Comparison of ENCODE assay signal across 8 cellular contexts in genomic region chrX:34638116-34638515, GRCh38. TPM values are rescaled to one million over a fixed set of nuclear protein-coding genes. Genes with fewer than 3 reads are reported as not detected.
A peak's percentile ranks its signal among the peaks of the same experiment; 100 is the strongest.
DNase-seq lines count a peak whose midpoint lies in the region; ATAC-seq and TF ChIP-seq lines count a peak whose summit lies in the region.

No MANE protein-coding gene starts in this region.

- intact Hi-C loops in OCI-LY7 (cut with micrococcal nuclease; ENCODE audit: unreplicated experiment) = no loop called here

- H3K36me3 ChIP-seq in OCI-LY7 (ENCODE audit: insufficient read depth, low read length) (no peaks in the 10 kb centered on the region), thoracic aorta (no peaks in the 10 kb centered on the region)

- H4K20me1 ChIP-seq in OCI-LY7 (ENCODE audit: insufficient read depth, low read length) = no peaks in the 10 kb centered on the region

- H3K27me3 ChIP-seq in thoracic aorta (replicated peaks; ENCODE audit: insufficient read depth) = no peaks in the 10 kb centered on the region

- H3K9me2 ChIP-seq in OCI-LY7 (ENCODE audit: insufficient read depth, low read length) = no peaks in the 10 kb centered on the region

- H3K4me1 ChIP-seq in OCI-LY7 (ENCODE audit: insufficient read depth, low read length, poor library complexity, severe bottlenecking) (no peaks in the 10 kb centered on the region), thoracic aorta (ENCODE audit: control insufficient read depth in 1 of 2, low read depth in 2 of 2) (peaks cover 0 to 44% of the 10 kb centered on the region in 2 donors)

- DNase-seq in NCI-H2081 (lab: John Stamatoyannopoulos, UW) = peak; percentile 44 to 51
- no peak for DNase-seq in NCI-H2081 treated with DMSO at 0.1 percent for 48 hours (lab: John Stamatoyannopoulos, UW)
- DNase-seq in OCI-LY7 (ENCODE audit: low spot score) = peak; percentile 0
- DNase-seq in fibroblast of mammary gland (ENCODE audit: low read depth) = peak; percentile 64
- no peak for DNase-seq in thoracic aorta (ENCODE audit: low spot score)
- no peak for DNase-seq in activated effector memory CD4-positive, alpha-beta T cell treated with Interleukin-2 at 50 U/mL for 16 hours
- DNase-seq in HuH-7 (ENCODE audit: low spot score) = no peak

- POLR2A ChIA-PET in OCI-LY7 (lab: Charles Lee) = no interaction called here

- H2AFZ ChIP-seq in OCI-LY7 (ENCODE audit: low read length) = no peak overlapping the region

- no peaks in the 10 kb centered on the region for H3K9me3 ChIP-seq in OCI-LY7 (ENCODE audit: low read length)
- no peaks in the 10 kb centered on the region for H3K9me3 ChIP-seq in thoracic aorta

- CTCF ChIA-PET in OCI-LY7 (lab: Charles Lee; ENCODE audit: unreplicated experiment) = no interaction called here

- ATAC-seq in thoracic aorta (ENCODE audit: insufficient number of reproducible peaks, low FRiP score, low read depth) (no peak), GM18868 (IDR thresholded peaks at IDR 0.05; ENCODE audit: unreplicated experiment) (no peak)

- no TSS peak for BruUV-seq in OCI-LY7 (replicated peaks; lab: Mats Ljungman, UMichigan)

- TF ChIP-seq CTCF in OCI-LY7 (conservative IDR thresholded peaks at IDR 0.05; ENCODE audit: low read length) (peak; percentile 66), fibroblast of mammary gland (conservative IDR thresholded peaks at IDR 0.05; ENCODE audit: control insufficient read depth, insufficient read depth, low read depth, low read length) (peak; percentile 46), thoracic aorta (IDR thresholded peaks at IDR 0.05) (peak; percentile 28)

- H3K4me3 ChIP-seq in OCI-LY7 (ENCODE audit: low read depth, low read length, poor library complexity, severe bottlenecking) = no peak overlapping the region
- no peak overlapping the region for H3K4me3 ChIP-seq in fibroblast of mammary gland (ENCODE audit: control insufficient read depth, low read depth, low read length)
- no peak overlapping the region for H3K4me3 ChIP-seq in thoracic aorta

- H3K27ac ChIP-seq in OCI-LY7 (ENCODE audit: low read depth, low read length, poor library complexity, severe bottlenecking) (no peak overlapping the region), thoracic aorta (no peak overlapping the region)

- H3K4me2 ChIP-seq in OCI-LY7 (ENCODE audit: low read length) = no peak overlapping the region

- H3K79me2 ChIP-seq in OCI-LY7 (ENCODE audit: insufficient read depth, low read depth, low read length) = no peaks in the 10 kb centered on the region

RNA-seq across cellular contexts. Expression of gene TMEM47, which starts 19.0 kb away (rescaled TPM):
- not detected in 2 replicates for total RNA-seq in OCI-LY7 (2014; rRNA removed; shearing (Covaris generic))
- not detected in 2 replicates for total RNA-seq in OCI-LY7 (2022)
- total RNA-seq in thoracic aorta = 100 to 1,000 TPM; 189 to 366 TPM

Comparison
In these comparisons a context has a peak if more than half of its experiments do, and no peak if none do; other contexts are left out.
1. DNase-seq: peak in NCI-H2081 (2 of 2), OCI-LY7 (single experiment) and fibroblast of mammary gland (single experiment); none in NCI-H2081 treated with DMSO at 0.1 percent for 48 hours (single experiment), thoracic aorta (single experiment), activated effector memory CD4-positive, alpha-beta T cell treated with Interleukin-2 at 50 U/mL for 16 hours (single experiment) and HuH-7 (single experiment).
2. RNA of gene TMEM47, which starts 19.0 kb away (total RNA-seq): 189 to 366 TPM in thoracic aorta; not detected in OCI-LY7; every median in the first group is over 100 times any median in the second.
3. Peak in every context shown above with its lines, with median percentiles within 50 percentile points of each other: CTCF ChIP-seq.